ENCODE assay signal across 1 cellular context in genomic region chr6:14721103-14721758, GRCh38.
TF ChIP-seq lines count a peak whose summit lies in the region.

No MANE protein-coding gene starts in this region.

TF ChIP-seq in K562, 482 proteins besides CTCF, POLR2A, EP300 and RAD21 (continued from another document and continues in another):
- TF ChIP-seq ZNF318 (IDR thresholded peaks at IDR 0.05; ENCODE audit: borderline replicate concordance in 1 of 2, low read depth in 1 of 2) (peak in 1 of 2 experiments; percentile 34; a peak in 1 of 4 replicates), ZNF217 (CRISPR knock-in tag; IDR thresholded peaks at IDR 0.05) (no peak), ZNF384 (IDR thresholded peaks at IDR 0.05; ENCODE audit: low read depth, low read length) (peak; percentile 51; the same call in 1 of the 2 replicates), RREB1 (CRISPR knock-in tag; IDR thresholded peaks at IDR 0.05) (no peak), NFE2 (IDR thresholded peaks at IDR 0.05; ENCODE audit: low read depth) (no peak), NFRKB (IDR thresholded peaks at IDR 0.05; ENCODE audit: low read depth) (no peak), IRF9 (tag; IDR thresholded peaks at IDR 0.05) (no peak), TAF9B (IDR thresholded peaks at IDR 0.05; ENCODE audit: partially characterized antibody) (no peak), BRCA1 (IDR thresholded peaks at IDR 0.05) (no peak), BRCA1 (CRISPR knock-in tag; IDR thresholded peaks at IDR 0.05) (no peak), ZBTB11 (CRISPR knock-in tag; IDR thresholded peaks at IDR 0.05) (peak in 1 of 3 experiments; percentile 44; a peak in 1 of 6 replicates), HDGF (IDR thresholded peaks at IDR 0.05) (no peak), ZNF146 (CRISPR knock-in tag; IDR thresholded peaks at IDR 0.05; ENCODE audit: unreplicated experiment) (no peak), ZNF511 (CRISPR knock-in tag; IDR thresholded peaks at IDR 0.05) (no peak), HSF4 (CRISPR knock-in tag; IDR thresholded peaks at IDR 0.05; ENCODE audit: borderline replicate concordance) (no peak), NR4A1 (CRISPR knock-in tag; IDR thresholded peaks at IDR 0.05) (no peak), NR4A1 (tag; IDR thresholded peaks at IDR 0.05) (no peak), ETS2 (tag; IDR thresholded peaks at IDR 0.05; ENCODE audit: borderline replicate concordance, poor library complexity, severe bottlenecking) (no peak), ZNF696 (CRISPR knock-in tag; conservative IDR thresholded peaks at IDR 0.05) (no peak), GATAD2B (IDR thresholded peaks at IDR 0.05; ENCODE audit: borderline replicate concordance) (no peak), CEBPG (CRISPR knock-in tag; IDR thresholded peaks at IDR 0.05) (peak; percentile 81), CEBPG (tag; conservative IDR thresholded peaks at IDR 0.05 in 1 of 2, IDR thresholded peaks at IDR 0.05 in 1 of 2) (peak; percentile 93 to 98), RBM39 (optimal IDR thresholded peaks at IDR 0.05; ENCODE audit: low read depth, low read length) (no peak), HMBOX1 (IDR thresholded peaks at IDR 0.05) (peak; percentile 32; the same call in 1 of the 2 replicates), KDM1A (IDR thresholded peaks at IDR 0.05) (no peak), CHD1 (IDR thresholded peaks at IDR 0.05; ENCODE audit: low read length) (no peak), ZFP30 (CRISPR knock-in tag; IDR thresholded peaks at IDR 0.05; ENCODE audit: borderline replicate concordance) (no peak), ARHGAP35 (IDR thresholded peaks at IDR 0.05; ENCODE audit: partially characterized antibody) (no peak), ZNF280B (CRISPR knock-in tag; IDR thresholded peaks at IDR 0.05) (no peak), ZNF347 (CRISPR knock-in tag; IDR thresholded peaks at IDR 0.05; ENCODE audit: low read depth) (no peak), EWSR1 (IDR thresholded peaks at IDR 0.05; ENCODE audit: borderline replicate concordance, low read depth, partially characterized antibody) (no peak), ZNF507 (tag; conservative IDR thresholded peaks at IDR 0.05) (no peak), JUN (IDR thresholded peaks at IDR 0.05; ENCODE audit: borderline replicate concordance, low read depth, low read length) (no peak), JUN (CRISPR knock-in tag; IDR thresholded peaks at IDR 0.05; ENCODE audit: borderline replicate concordance) (no peak), FOXA1 (IDR thresholded peaks at IDR 0.05; ENCODE audit: borderline replicate concordance) (no peak), NFIC (IDR thresholded peaks at IDR 0.05) (no peak)
